30 cellular contexts compared by ENCODE assay signal in the genomic region with DNA sequence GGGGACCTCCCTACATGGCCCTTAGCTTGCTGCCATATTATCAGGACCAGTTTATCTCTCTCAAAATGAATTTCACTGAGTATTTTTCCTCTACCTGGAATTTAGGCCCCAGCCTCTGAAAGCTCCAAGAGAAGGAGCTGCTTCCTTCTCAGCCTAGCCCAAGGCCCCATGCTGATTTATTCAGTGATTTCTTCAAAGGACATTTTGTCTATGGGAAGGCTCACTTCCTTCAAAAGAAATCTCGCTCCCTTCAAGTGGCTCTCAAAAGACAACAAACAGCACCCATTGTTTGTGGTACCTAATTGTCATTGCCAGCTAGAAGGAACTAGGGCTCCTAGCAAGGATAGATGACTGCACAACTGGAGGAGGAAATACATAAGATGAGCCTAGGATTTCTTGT.
"Had no signal": no experiment of that assay in that cellular context is flagged by ENCODE, and none has a peak within 500 bp of the region (broad histone marks: within the 10 kb centered on the region; RNA-seq: fewer than 3 reads in every experiment).

No MANE protein-coding gene starts in this region.

- H3K36me3 ChIP-seq: ascending aorta, cardiac muscle cell, SJCRH30, WERI-Rb-1 had no signal

- H3K4me1 Mint-ChIP-seq: activated CD4-positive, alpha-beta T cell treated with anti-CD3 and anti-CD28 coated beads, Interleukin-2, amount 10 ng/mL, durations not matched to agents 7 days and 5 days; activated naive CD4-positive, alpha-beta T cell treated with anti-CD3 and anti-CD28 coated beads, Interleukin-2, amount 50 U/mL, for 24 hours; activated naive CD8-positive, alpha-beta T cell treated with anti-CD3 and anti-CD28 coated beads, Interleukin-2, amount 10 ng/mL, durations not matched to agents 7 days and 5 days; central memory CD8-positive, alpha-beta T cell had no signal

- H3K4me3 Mint-ChIP-seq: activated CD4-positive, alpha-beta T cell treated with anti-CD3 and anti-CD28 coated beads, Interleukin-2, amount 10 ng/mL, durations not matched to agents 7 days and 5 days; activated CD8-positive, alpha-beta T cell treated with anti-CD3 and anti-CD28 coated beads, Interleukin-2, amount 10 ng/mL, durations not matched to agents 7 days and 5 days; activated naive CD4-positive, alpha-beta T cell treated with anti-CD3 and anti-CD28 coated beads, Interleukin-2, amount 50 U/mL, for 24 hours; activated naive CD8-positive, alpha-beta T cell treated with anti-CD3 and anti-CD28 coated beads, Interleukin-2, amount 10 ng/mL, durations not matched to agents 7 days and 5 days; activated T-cell treated with anti-CD3 and anti-CD28 coated beads, Interleukin-2, amount 50 U/mL, for 24 hours; central memory CD8-positive, alpha-beta T cell had no signal

- H3K36me3 Mint-ChIP-seq: activated naive CD4-positive, alpha-beta T cell treated with anti-CD3 and anti-CD28 coated beads, Interleukin-2, amount 50 U/mL, for 24 hours; activated naive CD8-positive, alpha-beta T cell treated with anti-CD3 and anti-CD28 coated beads, Interleukin-2, amount 10 ng/mL, durations not matched to agents 7 days and 5 days had no signal

- ATAC-seq: activated CD8-positive, alpha-beta T cell treated with anti-CD3 and anti-CD28 coated beads, Interleukin-2, amount 10 ng/mL, durations not matched to agents 7 days and 5 days had no signal

- DNase-seq: activated CD4-positive, alpha-beta T cell treated with anti-CD3 and anti-CD28 coated beads for 1 hour; activated CD4-positive, alpha-beta T cell treated with anti-CD3 and anti-CD28 coated beads, Interleukin-2, amount 10 ng/mL, durations not matched to agents 7 days and 5 days; activated CD4-positive, alpha-beta T cell treated with anti-CD3 and anti-CD28 coated beads, Interleukin-2, amount 50 U/mL, for 48 hours; activated CD4-positive, CD25-positive, alpha-beta regulatory T cell; activated CD8-positive, alpha-beta T cell treated with anti-CD3 and anti-CD28 coated beads, Interleukin-2, amount 10 ng/mL, durations not matched to agents 7 days and 5 days; activated gamma-delta T cell; activated naive CD4-positive, alpha-beta T cell treated with Interleukin-2 at 50 U/mL for 16 hours; activated naive CD8-positive, alpha-beta T cell treated with anti-CD3 and anti-CD28 coated beads, Interleukin-2, amount 10 ng/mL, durations not matched to agents 7 days and 5 days; activated T-cell treated with anti-CD3 and anti-CD28 coated beads, Interleukin-2, amount 50 U/mL, for 24 hours; amygdala; Karpas-422; NCI-H1105; NCI-H1417 treated with DMSO at 0.1 percent for 48 hours; NCI-H187 treated with DMSO at 0.1 percent for 48 hours; NCI-H2081; NCI-H510A; NCI-H526; NCI-H748 treated with DMSO at 0.1 percent for 48 hours; NK-92 treated with Interleukin-12 subunit alpha and Interleukin-12 subunit beta, amount 100 ng/mL, for 24 hours; OCI-M1; SHP77; SJCRH30; T1000; WERI-Rb-1 had no signal

- H3K9me3 Mint-ChIP-seq: activated CD4-positive, alpha-beta T cell treated with anti-CD3 and anti-CD28 coated beads, Interleukin-2, amount 10 ng/mL, durations not matched to agents 7 days and 5 days; activated naive CD4-positive, alpha-beta T cell treated with anti-CD3 and anti-CD28 coated beads, Interleukin-2, amount 50 U/mL, for 24 hours; activated naive CD8-positive, alpha-beta T cell treated with anti-CD3 and anti-CD28 coated beads, Interleukin-2, amount 10 ng/mL, durations not matched to agents 7 days and 5 days; activated T-cell treated with anti-CD3 and anti-CD28 coated beads, Interleukin-2, amount 50 U/mL, for 24 hours; activated T-helper 2 cell treated with anti-CD3 and anti-CD28 coated beads, Interferon-gamma antibody, Interleukin-2, Interleukin-4, amounts not matched to agents 10 μg/mL and 5 μg/mL and 100 μg/mL, durations not matched to agents 14 hours and 24 hours and 36 hours; central memory CD8-positive, alpha-beta T cell had no signal

- H3K27ac Mint-ChIP-seq: activated CD4-positive, alpha-beta T cell treated with anti-CD3 and anti-CD28 coated beads, Interleukin-2, amount 10 ng/mL, durations not matched to agents 7 days and 5 days; activated CD8-positive, alpha-beta T cell treated with anti-CD3 and anti-CD28 coated beads, Interleukin-2, amount 10 ng/mL, durations not matched to agents 7 days and 5 days; activated naive CD4-positive, alpha-beta T cell treated with anti-CD3 and anti-CD28 coated beads, Interleukin-2, amount 50 U/mL, for 24 hours; activated naive CD8-positive, alpha-beta T cell treated with anti-CD3 and anti-CD28 coated beads, Interleukin-2, amount 10 ng/mL, durations not matched to agents 7 days and 5 days; activated T-cell treated with anti-CD3 and anti-CD28 coated beads, Interleukin-2, amount 50 U/mL, for 24 hours; activated T-helper 2 cell treated with anti-CD3 and anti-CD28 coated beads, Interferon-gamma antibody, Interleukin-2, Interleukin-4, amounts not matched to agents 10 μg/mL and 5 μg/mL and 100 μg/mL, durations not matched to agents 14 hours and 24 hours and 36 hours had no signal

- H3K9me3 ChIP-seq: ascending aorta, SJCRH30 had no signal

- H3K27ac ChIP-seq: ascending aorta, cardiac muscle cell, SJCRH30, SK-N-MC, WERI-Rb-1 had no signal

- H3K4me3 ChIP-seq: ascending aorta, cardiac muscle cell, SJCRH30, SK-N-MC had no signal

- H3K27me3 ChIP-seq: ascending aorta, cardiac muscle cell, SJCRH30 had no signal
